ENCODE assay signal across 1 cellular context in the genomic region with DNA sequence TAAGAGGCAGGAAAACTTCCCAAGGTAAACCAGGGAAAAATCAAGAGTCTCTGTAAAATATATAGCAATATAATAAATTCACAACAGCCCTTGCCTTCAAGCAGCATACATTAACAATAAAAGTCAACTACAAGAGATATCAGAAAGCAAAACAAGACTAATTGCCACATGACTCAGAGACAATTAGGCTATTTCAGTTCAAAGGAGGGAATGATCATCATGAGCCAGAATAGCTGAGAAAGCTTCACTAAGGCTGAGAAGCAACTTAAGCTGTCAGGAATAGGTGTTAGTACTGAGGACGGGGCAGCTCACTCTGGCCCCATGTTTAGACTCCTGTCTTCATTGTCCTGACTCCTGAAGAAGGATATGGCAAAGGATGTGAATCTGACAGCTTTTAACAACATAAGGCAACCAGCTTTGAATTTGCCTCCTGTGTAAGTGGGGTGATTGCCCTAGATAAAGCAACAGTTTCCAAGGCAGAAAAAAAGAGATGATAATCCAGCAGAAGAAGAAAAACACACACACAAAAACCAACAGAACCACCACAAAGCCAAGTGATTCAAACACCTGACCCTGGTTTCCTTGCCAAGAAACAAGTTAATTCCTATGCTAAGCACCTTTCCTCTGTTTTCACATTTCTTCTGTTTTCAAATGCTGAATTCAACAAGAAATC.
TF ChIP-seq lines count a peak whose summit lies in the region.

No MANE protein-coding gene starts in this region.

TF ChIP-seq in HEK293, 187 proteins besides CTCF, POLR2A, EP300 and RAD21 (continued from another document and continues in another):
- TF ChIP-seq ZNF639 (tag by site-specific recombination; IDR thresholded peaks at IDR 0.05) (peak; percentile 26; the same call in 1 of the 2 replicates), ZNF350 (tag by site-specific recombination; IDR thresholded peaks at IDR 0.05) (no peak), ZNF677 (tag by site-specific recombination; IDR thresholded peaks at IDR 0.05) (no peak), ZNF654 (tag by site-specific recombination; IDR thresholded peaks at IDR 0.05; ENCODE audit: low read depth) (no peak; the same call in 1 of the 2 replicates), BCL11B (tag by site-specific recombination; IDR thresholded peaks at IDR 0.05; ENCODE audit: low read depth) (no peak), ZFP37 (tag by site-specific recombination; IDR thresholded peaks at IDR 0.05) (no peak), PRDM1 (tag by site-specific recombination; IDR thresholded peaks at IDR 0.05) (peak; percentile 20; the same call in 1 of the 2 replicates), ZNF571 (tag by site-specific recombination; IDR thresholded peaks at IDR 0.05) (no peak), TSHZ1 (tag by site-specific recombination; IDR thresholded peaks at IDR 0.05; ENCODE audit: borderline replicate concordance) (0 out of 2 replicates have a peak, but pooled peaks have one; percentile 69), ZBTB21 (tag by site-specific recombination; IDR thresholded peaks at IDR 0.05) (no peak), TRIM28 (IDR thresholded peaks at IDR 0.05; ENCODE audit: borderline replicate concordance, low read length) (peak; percentile 78), ZNF747 (tag by site-specific recombination; IDR thresholded peaks at IDR 0.05) (no peak), MYNN (tag by site-specific recombination; IDR thresholded peaks at IDR 0.05; ENCODE audit: borderline replicate concordance) (peak; percentile 78), ZNF843 (tag by site-specific recombination; IDR thresholded peaks at IDR 0.05) (peak; percentile 63), OSR2 (tag by site-specific recombination; IDR thresholded peaks at IDR 0.05) (peak; percentile 75), HOXC10 (CRISPR knock-in tag; IDR thresholded peaks at IDR 0.05) (no peak), ELK4 (IDR thresholded peaks at IDR 0.05; ENCODE audit: borderline replicate concordance, low read depth, low read length) (no peak), ZXDB (tag by site-specific recombination; IDR thresholded peaks at IDR 0.05) (no peak), ZNF660 (tag by site-specific recombination; IDR thresholded peaks at IDR 0.05) (0 out of 2 replicates have a peak, but pooled peaks have one; percentile 52), ZNF629 (tag by site-specific recombination; IDR thresholded peaks at IDR 0.05) (peak; percentile 69), RBAK (tag by site-specific recombination; IDR thresholded peaks at IDR 0.05) (no peak), ZBTB1 (tag by site-specific recombination; IDR thresholded peaks at IDR 0.05) (no peak), ZNF473 (tag by site-specific recombination; IDR thresholded peaks at IDR 0.05) (no peak), YY1 (tag by site-specific recombination; IDR thresholded peaks at IDR 0.05) (no peak), ZBTB7A (tag by site-specific recombination; IDR thresholded peaks at IDR 0.05; ENCODE audit: low read depth) (no peak), ZNF488 (tag by site-specific recombination; IDR thresholded peaks at IDR 0.05) (no peak), BCL11A (tag by site-specific recombination; IDR thresholded peaks at IDR 0.05; ENCODE audit: low read depth) (0 out of 2 replicates have a peak, but pooled peaks have one; percentile 13), ZNF510 (tag by site-specific recombination; IDR thresholded peaks at IDR 0.05; ENCODE audit: insufficient replicate concordance) (no peak), ZNF18 (tag by site-specific recombination; IDR thresholded peaks at IDR 0.05) (no peak), ZNF266 (tag by site-specific recombination; IDR thresholded peaks at IDR 0.05; ENCODE audit: low read depth) (no peak), ZNF791 (tag by site-specific recombination; IDR thresholded peaks at IDR 0.05) (no peak), ZSCAN30 (tag by site-specific recombination; IDR thresholded peaks at IDR 0.05) (no peak), SP3 (tag by site-specific recombination; IDR thresholded peaks at IDR 0.05) (no peak), ZBTB8A (tag by site-specific recombination; IDR thresholded peaks at IDR 0.05) (no peak), ZNF449 (tag by site-specific recombination; IDR thresholded peaks at IDR 0.05) (no peak), ZNF121 (tag by site-specific recombination; IDR thresholded peaks at IDR 0.05) (0 out of 2 replicates have a peak, but pooled peaks have one; percentile 20)
- TF ChIP-seq, protein P1, sequence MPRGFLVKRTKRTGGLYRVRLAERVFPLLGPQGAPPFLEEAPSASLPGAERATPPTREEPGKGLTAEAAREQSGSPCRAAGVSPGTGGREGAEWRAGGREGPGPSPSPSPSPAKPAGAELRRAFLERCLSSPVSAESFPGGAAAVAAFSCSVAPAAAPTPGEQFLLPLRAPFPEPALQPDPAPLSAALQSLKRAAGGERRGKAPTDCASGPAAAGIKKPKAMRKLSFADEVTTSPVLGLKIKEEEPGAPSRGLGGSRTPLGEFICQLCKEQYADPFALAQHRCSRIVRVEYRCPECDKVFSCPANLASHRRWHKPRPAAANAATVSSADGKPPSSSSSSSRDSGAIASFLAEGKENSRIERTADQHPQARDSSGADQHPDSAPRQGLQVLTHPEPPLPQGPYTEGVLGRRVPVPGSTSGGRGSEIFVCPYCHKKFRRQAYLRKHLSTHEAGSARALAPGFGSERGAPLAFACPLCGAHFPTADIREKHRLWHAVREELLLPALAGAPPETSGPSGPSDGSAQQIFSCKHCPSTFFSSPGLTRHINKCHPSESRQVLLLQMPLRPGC (tag by site-specific recombination; IDR thresholded peaks at IDR 0.05) = peak; percentile 67; the same call in 1 of the 2 replicates
- TF ChIP-seq, protein P2, sequence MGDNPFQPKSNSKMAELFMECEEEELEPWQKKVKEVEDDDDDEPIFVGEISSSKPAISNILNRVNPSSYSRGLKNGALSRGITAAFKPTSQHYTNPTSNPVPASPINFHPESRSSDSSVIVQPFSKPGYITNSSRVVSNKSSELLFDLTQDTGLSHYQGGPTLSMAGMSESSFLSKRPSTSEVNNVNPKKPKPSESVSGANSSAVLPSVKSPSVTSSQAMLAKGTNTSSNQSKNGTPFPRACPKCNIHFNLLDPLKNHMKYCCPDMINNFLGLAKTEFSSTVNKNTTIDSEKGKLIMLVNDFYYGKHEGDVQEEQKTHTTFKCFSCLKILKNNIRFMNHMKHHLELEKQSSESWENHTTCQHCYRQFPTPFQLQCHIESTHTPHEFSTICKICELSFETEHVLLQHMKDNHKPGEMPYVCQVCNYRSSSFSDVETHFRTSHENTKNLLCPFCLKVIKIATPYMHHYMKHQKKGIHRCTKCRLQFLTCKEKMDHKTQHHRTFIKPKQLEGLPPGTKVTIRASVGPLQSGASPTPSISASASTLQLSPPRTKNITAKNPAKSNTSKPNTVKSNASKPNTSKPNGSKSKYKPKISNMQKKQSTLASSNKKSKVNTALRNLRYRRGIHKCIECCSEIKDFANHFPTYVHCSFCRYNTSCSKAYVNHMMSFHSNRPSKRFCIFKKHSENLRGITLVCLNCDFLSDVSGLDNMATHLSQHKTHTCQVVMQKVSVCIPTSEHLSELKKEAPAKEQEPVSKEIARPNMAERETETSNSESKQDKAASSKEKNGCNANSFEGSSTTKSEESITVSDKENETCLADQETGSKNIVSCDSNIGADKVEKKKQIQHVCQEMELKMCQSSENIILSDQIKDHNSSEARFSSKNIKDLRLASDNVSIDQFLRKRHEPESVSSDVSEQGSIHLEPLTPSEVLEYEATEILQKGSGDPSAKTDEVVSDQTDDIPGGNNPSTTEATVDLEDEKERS (tag by site-specific recombination; IDR thresholded peaks at IDR 0.05) = no peak
- TF ChIP-seq, protein P3, sequence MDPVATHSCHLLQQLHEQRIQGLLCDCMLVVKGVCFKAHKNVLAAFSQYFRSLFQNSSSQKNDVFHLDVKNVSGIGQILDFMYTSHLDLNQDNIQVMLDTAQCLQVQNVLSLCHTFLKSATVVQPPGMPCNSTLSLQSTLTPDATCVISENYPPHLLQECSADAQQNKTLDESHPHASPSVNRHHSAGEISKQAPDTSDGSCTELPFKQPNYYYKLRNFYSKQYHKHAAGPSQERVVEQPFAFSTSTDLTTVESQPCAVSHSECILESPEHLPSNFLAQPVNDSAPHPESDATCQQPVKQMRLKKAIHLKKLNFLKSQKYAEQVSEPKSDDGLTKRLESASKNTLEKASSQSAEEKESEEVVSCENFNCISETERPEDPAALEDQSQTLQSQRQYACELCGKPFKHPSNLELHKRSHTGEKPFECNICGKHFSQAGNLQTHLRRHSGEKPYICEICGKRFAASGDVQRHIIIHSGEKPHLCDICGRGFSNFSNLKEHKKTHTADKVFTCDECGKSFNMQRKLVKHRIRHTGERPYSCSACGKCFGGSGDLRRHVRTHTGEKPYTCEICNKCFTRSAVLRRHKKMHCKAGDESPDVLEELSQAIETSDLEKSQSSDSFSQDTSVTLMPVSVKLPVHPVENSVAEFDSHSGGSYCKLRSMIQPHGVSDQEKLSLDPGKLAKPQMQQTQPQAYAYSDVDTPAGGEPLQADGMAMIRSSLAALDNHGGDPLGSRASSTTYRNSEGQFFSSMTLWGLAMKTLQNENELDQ (tag by site-specific recombination; IDR thresholded peaks at IDR 0.05; ENCODE audit: low read depth) = no peak
- TF ChIP-seq, protein P4, sequence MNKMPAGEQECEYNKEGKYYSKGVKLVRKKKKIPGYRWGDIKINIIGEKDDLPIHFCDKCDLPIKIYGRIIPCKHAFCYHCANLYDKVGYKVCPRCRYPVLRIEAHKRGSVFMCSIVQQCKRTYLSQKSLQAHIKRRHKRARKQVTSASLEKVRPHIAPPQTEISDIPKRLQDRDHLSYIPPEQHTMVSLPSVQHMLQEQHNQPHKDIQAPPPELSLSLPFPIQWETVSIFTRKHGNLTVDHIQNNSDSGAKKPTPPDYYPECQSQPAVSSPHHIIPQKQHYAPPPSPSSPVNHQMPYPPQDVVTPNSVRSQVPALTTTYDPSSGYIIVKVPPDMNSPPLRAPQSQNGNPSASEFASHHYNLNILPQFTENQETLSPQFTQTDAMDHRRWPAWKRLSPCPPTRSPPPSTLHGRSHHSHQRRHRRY (tag by site-specific recombination; IDR thresholded peaks at IDR 0.05) = no peak
